In the genomic region with DNA sequence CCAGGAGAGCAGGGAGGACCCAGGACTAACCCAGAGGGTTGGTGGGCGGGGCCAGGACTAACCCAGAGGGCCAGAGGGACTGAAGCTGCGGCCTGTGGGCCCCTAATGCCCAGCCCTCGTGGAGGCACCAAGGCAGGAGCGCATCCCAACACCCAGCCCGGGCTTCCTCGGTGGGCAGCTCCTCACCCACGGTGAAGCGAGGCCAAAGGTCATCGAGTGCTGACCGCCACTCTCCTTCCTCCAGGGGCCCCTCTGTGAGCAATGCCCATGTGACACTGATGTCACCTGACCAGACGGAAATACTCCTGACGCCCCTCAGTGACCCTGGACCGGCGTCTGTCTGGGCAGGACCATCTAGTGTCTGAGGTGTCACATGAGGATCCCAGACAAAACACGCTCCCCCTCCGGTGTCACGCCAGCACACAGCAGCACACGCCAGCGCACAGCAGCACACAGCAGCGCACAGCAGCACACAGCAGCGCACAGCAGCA, we compare ENCODE assay signal across 1 cellular context.
TF ChIP-seq lines count a peak whose summit lies in the region.

No MANE protein-coding gene starts in this region.

TF ChIP-seq in H1, 55 proteins besides CTCF, POLR2A, EP300 and RAD21:
- no peak for TF ChIP-seq JUN (IDR thresholded peaks at IDR 0.05; ENCODE audit: low read depth, low read length)
- TF ChIP-seq, protein P1, sequence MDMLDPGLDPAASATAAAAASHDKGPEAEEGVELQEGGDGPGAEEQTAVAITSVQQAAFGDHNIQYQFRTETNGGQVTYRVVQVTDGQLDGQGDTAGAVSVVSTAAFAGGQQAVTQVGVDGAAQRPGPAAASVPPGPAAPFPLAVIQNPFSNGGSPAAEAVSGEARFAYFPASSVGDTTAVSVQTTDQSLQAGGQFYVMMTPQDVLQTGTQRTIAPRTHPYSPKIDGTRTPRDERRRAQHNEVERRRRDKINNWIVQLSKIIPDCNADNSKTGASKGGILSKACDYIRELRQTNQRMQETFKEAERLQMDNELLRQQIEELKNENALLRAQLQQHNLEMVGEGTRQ (IDR thresholded peaks at IDR 0.05; ENCODE audit: low read length) = peak; percentile 69
